In the genomic region with DNA sequence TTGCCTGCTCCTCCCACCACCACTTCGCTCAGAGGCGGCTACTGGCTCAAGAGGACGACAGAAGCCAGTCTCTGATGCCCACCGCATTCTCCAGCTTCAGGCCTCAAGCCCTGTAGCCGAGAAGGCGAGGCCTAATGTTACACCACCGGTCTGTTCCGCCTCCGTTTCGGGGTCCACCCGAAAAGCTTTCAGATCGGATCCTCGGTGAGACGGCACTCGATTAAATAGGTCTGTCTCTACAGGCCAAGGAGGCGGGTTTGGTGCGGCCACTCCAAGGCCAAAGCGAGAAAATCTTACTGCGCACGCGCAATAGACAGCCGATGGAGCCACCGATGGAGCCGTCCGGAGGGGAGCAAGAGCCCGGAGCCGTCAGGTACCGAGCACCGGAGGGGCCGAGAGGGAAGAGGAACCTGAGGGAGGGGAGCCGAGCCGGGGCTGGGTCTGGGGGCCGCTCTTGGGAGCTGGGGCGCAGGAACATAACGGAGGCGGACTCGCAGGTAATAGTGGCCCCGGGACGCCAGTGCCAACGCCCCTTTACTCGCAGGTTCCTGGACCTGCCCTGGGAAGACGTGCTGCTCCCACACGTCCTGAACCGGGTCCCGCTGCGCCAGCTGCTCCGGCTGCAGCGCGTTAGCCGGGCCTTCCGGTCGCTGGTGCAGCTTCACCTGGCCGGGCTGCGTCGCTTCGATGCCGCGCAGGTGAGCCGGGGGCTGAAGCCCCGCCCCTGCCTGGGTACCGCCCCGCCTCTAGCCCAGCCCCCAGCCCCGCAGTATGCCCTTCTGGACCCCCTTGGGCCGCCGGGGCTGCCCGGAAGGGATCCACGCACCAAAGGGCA, we compare ENCODE assay signal across 8 cellular contexts. TPM values are rescaled to one million over a fixed set of nuclear protein-coding genes. Genes with fewer than 3 reads are reported as not detected.
DNase-seq lines count a peak whose midpoint lies in the region; ATAC-seq and TF ChIP-seq lines count a peak whose summit lies in the region.

Gene FBXL15 (plus strand): TSS at position 27 of the 835 bp plus-strand sequence. CDS start 294 bp downstream, at position 321.

- H3K4me3 ChIP-seq in mucosa of stomach (ENCODE audit: low read length) = peak within 1 kb of the TSS; percentile 70

- in situ Hi-C loops in KBM-7 (cut with MboI; ENCODE audit: low pct_unique_long_range_greater_than_20kb, low sequenced_read_pairs) = no loop called here

- peak within 1 kb of the TSS; percentile 93 for H3K4me3 Mint-ChIP-seq in activated T-cell treated with anti-CD3 and anti-CD28 coated beads, Interleukin-2, amount 50 U/mL, for 24 hours

- peak; percentile 60 for TF ChIP-seq POLR2A in erythroblast (IDR thresholded peaks at IDR 0.05; ENCODE audit: low read length)

- DNase-seq in DMS153 (lab: John Stamatoyannopoulos, UW) (peak; percentile 91), KBM-7 (peak; percentile 98), erythroblast (lab: John Stamatoyannopoulos, UW) (peak; percentile 97 to 98)
- DNase-seq in activated T-cell treated with anti-CD3 and anti-CD28 coated beads, Interleukin-2, amount 50 U/mL, for 24 hours = peak; percentile 98
- DNase-seq in stimulated activated CD8-positive, alpha-beta memory T cell treated with anti-CD3 and anti-CD28 coated beads, Interleukin-7, amount 100 ng/mL, for 1 hour (ENCODE audit: low read depth in 2 of 2) = peak; percentile 91 to 92

- H3K36me3 ChIP-seq in mucosa of stomach (ENCODE audit: control insufficient read depth, insufficient read depth, low read length) = no peaks in the 10 kb centered on the region

- H3K4me1 ChIP-seq in mucosa of stomach (ENCODE audit: control insufficient read depth, insufficient read depth, low read length) = peaks cover 33% of the 10 kb centered on the region

- peak; percentile 46 for ATAC-seq in GM21717 (IDR thresholded peaks at IDR 0.05; ENCODE audit: unreplicated experiment)

- H3K4me1 Mint-ChIP-seq in activated T-cell treated with anti-CD3 and anti-CD28 coated beads, Interleukin-2, amount 50 U/mL, for 24 hours (ENCODE audit: low read depth) = peaks cover 45% of the 10 kb centered on the region

- peak within 1 kb of the TSS; percentile 80 for H3K9ac ChIP-seq in mucosa of stomach (ENCODE audit: low read length)

- H3K27me3 Mint-ChIP-seq in activated T-cell treated with anti-CD3 and anti-CD28 coated beads, Interleukin-2, amount 50 U/mL, for 24 hours = peaks cover 25% of the 10 kb centered on the region

- H3K36me3 Mint-ChIP-seq in activated T-cell treated with anti-CD3 and anti-CD28 coated beads, Interleukin-2, amount 50 U/mL, for 24 hours (ENCODE audit: low read depth) = peaks cover 42% of the 10 kb centered on the region

- peak within 1 kb of the TSS; percentile 98 for H3K27ac Mint-ChIP-seq in activated T-cell treated with anti-CD3 and anti-CD28 coated beads, Interleukin-2, amount 50 U/mL, for 24 hours

- peaks cover 22% of the 10 kb centered on the region for H3K27me3 ChIP-seq in mucosa of stomach (ENCODE audit: control insufficient read depth, insufficient read depth, low read length)

- no peaks in the 10 kb centered on the region for H3K9me3 ChIP-seq in mucosa of stomach (ENCODE audit: control insufficient read depth, low read length)

- H3K9me3 Mint-ChIP-seq in activated T-cell treated with anti-CD3 and anti-CD28 coated beads, Interleukin-2, amount 50 U/mL, for 24 hours = no peaks in the 10 kb centered on the region

TF ChIP-seq in PFSK-1, 5 proteins besides CTCF, POLR2A, EP300 and RAD21:
- TF ChIP-seq TAF1 (IDR thresholded peaks at IDR 0.05; ENCODE audit: borderline replicate concordance, insufficient read depth, low read length) (peak; percentile 78; the same call in 1 of the 2 replicates), POLR2AphosphoS5 (IDR thresholded peaks at IDR 0.05; ENCODE audit: low read depth, low read length) (peak; percentile 61; the same call in 1 of the 2 replicates), FOXP2 (optimal IDR thresholded peaks at IDR 0.05; ENCODE audit: borderline replicate concordance, extremely low read depth, extremely low read length, insufficient read depth) (peak; percentile 60), SIN3A (IDR thresholded peaks at IDR 0.05; ENCODE audit: borderline replicate concordance, insufficient read depth, low read length) (no peak)
- TF ChIP-seq, protein P1, sequence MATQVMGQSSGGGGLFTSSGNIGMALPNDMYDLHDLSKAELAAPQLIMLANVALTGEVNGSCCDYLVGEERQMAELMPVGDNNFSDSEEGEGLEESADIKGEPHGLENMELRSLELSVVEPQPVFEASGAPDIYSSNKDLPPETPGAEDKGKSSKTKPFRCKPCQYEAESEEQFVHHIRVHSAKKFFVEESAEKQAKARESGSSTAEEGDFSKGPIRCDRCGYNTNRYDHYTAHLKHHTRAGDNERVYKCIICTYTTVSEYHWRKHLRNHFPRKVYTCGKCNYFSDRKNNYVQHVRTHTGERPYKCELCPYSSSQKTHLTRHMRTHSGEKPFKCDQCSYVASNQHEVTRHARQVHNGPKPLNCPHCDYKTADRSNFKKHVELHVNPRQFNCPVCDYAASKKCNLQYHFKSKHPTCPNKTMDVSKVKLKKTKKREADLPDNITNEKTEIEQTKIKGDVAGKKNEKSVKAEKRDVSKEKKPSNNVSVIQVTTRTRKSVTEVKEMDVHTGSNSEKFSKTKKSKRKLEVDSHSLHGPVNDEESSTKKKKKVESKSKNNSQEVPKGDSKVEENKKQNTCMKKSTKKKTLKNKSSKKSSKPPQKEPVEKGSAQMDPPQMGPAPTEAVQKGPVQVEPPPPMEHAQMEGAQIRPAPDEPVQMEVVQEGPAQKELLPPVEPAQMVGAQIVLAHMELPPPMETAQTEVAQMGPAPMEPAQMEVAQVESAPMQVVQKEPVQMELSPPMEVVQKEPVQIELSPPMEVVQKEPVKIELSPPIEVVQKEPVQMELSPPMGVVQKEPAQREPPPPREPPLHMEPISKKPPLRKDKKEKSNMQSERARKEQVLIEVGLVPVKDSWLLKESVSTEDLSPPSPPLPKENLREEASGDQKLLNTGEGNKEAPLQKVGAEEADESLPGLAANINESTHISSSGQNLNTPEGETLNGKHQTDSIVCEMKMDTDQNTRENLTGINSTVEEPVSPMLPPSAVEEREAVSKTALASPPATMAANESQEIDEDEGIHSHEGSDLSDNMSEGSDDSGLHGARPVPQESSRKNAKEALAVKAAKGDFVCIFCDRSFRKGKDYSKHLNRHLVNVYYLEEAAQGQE (IDR thresholded peaks at IDR 0.05; ENCODE audit: insufficient read depth in 1 of 2, low read depth in 2 of 2, low read length in 2 of 2) = peak; percentile 31 to 49; a peak in 2 of 4 replicates

RNA-seq across cellular contexts. Expression of gene FBXL15, which starts in this region (rescaled TPM):
- polyA plus RNA-seq in PFSK-1 (2012; ENCODE audit: insufficient read length, low read depth) = 17.7 TPM

Comparison
In these comparisons a context has a peak if more than half of its experiments do, and no peak if none do; other contexts are left out.
1. Peak in every context shown above with its lines: DNase-seq, ATAC-seq and H3K4me3 ChIP-seq.